9 cellular contexts compared by ENCODE assay signal in genomic region chr9:19173598-19174125, GRCh38. TPM values are rescaled to one million over a fixed set of nuclear protein-coding genes. Genes with fewer than 3 reads are reported as not detected.
DNase-seq lines count a peak whose midpoint lies in the region; ATAC-seq, FAIRE-seq and TF ChIP-seq lines count a peak whose summit lies in the region.
"Had no signal": no experiment of that assay in that cellular context is flagged by ENCODE, and none has a peak within 500 bp of the region (broad histone marks: within the 10 kb centered on the region; RNA-seq: fewer than 3 reads in every experiment).

No MANE protein-coding gene starts in this region.

- no peaks in the 10 kb centered on the region for H3K36me3 ChIP-seq in keratinocyte (ENCODE audit: control insufficient read depth in 2 of 2, extremely low read depth in 1 of 2, insufficient read depth in 2 of 2, low read length in 2 of 2)

- H3K27me3 Mint-ChIP-seq in activated CD8-positive, alpha-beta memory T cell treated with anti-CD3 and anti-CD28 coated beads, Interleukin-2, amount 10 ng/mL, durations not matched to agents 7 days and 5 days, result no peaks in the 10 kb centered on the region

- ATAC-seq in GM21423 (IDR thresholded peaks at IDR 0.05; ENCODE audit: unreplicated experiment), result peak; percentile 29
- ATAC-seq in HG03432 (IDR thresholded peaks at IDR 0.05; ENCODE audit: unreplicated experiment), result peak; percentile 28
- no peak for ATAC-seq in activated CD8-positive, alpha-beta memory T cell treated with anti-CD3 and anti-CD28 coated beads, Interleukin-2, amount 10 ng/mL, durations not matched to agents 7 days and 5 days

- peak overlapping the region; percentile 40 for H2AFZ ChIP-seq in keratinocyte (ENCODE audit: control insufficient read depth, low read length)

- H3K4me1 ChIP-seq in keratinocyte (ENCODE audit: control insufficient read depth, extremely low read depth, insufficient read depth, low read length), result peaks cover 5% of the 10 kb centered on the region

- no peaks in the 10 kb centered on the region for H3K9me1 ChIP-seq in keratinocyte (ENCODE audit: control insufficient read depth, extremely low read depth, insufficient read depth, low read length)

- peak; percentile 16 for DNase-seq in ELR (ENCODE audit: low read depth)
- no peak for DNase-seq in keratinocyte (ENCODE audit: low read depth, low spot score)
- no peak for DNase-seq in NCI-H2081 (lab: John Stamatoyannopoulos, UW)
- DNase-seq in SW 1271 (lab: John Stamatoyannopoulos, UW), result no peak
- no peak for DNase-seq in NCI-H2107 (lab: John Stamatoyannopoulos, UW)
- no peak for DNase-seq in activated CD8-positive, alpha-beta memory T cell treated with anti-CD3 and anti-CD28 coated beads, Interleukin-2, amount 10 ng/mL, durations not matched to agents 7 days and 5 days

- no peaks in the 10 kb centered on the region for H3K79me2 ChIP-seq in keratinocyte (ENCODE audit: control insufficient read depth, insufficient read depth, low read length)

- no peaks in the 10 kb centered on the region for H3K9me3 Mint-ChIP-seq in activated CD8-positive, alpha-beta memory T cell treated with anti-CD3 and anti-CD28 coated beads, Interleukin-2, amount 10 ng/mL, durations not matched to agents 7 days and 5 days (ENCODE audit: low read depth)
- H3K9me3 Mint-ChIP-seq: IgD-negative memory B cell had no signal

- FAIRE-seq in keratinocyte (lab: Jason Lieb, UNC), result no peak

- no peaks in the 10 kb centered on the region for H3K9me3 ChIP-seq in keratinocyte (ENCODE audit: control insufficient read depth, low read depth, low read length)

- H3K4me1 Mint-ChIP-seq in activated CD8-positive, alpha-beta memory T cell treated with anti-CD3 and anti-CD28 coated beads, Interleukin-2, amount 10 ng/mL, durations not matched to agents 7 days and 5 days, result peaks cover 25% of the 10 kb centered on the region

- no peaks in the 10 kb centered on the region for H3K36me3 Mint-ChIP-seq in activated CD8-positive, alpha-beta memory T cell treated with anti-CD3 and anti-CD28 coated beads, Interleukin-2, amount 10 ng/mL, durations not matched to agents 7 days and 5 days
- H3K36me3 Mint-ChIP-seq: IgD-negative memory B cell had no signal

- peak overlapping the region; percentile 37 for H3K4me2 ChIP-seq in keratinocyte (ENCODE audit: control insufficient read depth, extremely low read depth, insufficient read depth, low read depth, low read length)

- dilution Hi-C loops in keratinocyte (cut with MboI; ENCODE audit: extremely low pct_ligation_motif_present, low sequenced_read_pairs), result no loop called here

- peak overlapping the region; percentile 43 for H3K27ac ChIP-seq in keratinocyte (ENCODE audit: control insufficient read depth, insufficient read depth, low read length)

- H3K27ac Mint-ChIP-seq in activated CD8-positive, alpha-beta memory T cell treated with anti-CD3 and anti-CD28 coated beads, Interleukin-2, amount 10 ng/mL, durations not matched to agents 7 days and 5 days, result no peak overlapping the region
- H3K27ac Mint-ChIP-seq: IgD-negative memory B cell had no signal

- H4K20me1 ChIP-seq in keratinocyte (ENCODE audit: control insufficient read depth, extremely low read depth, insufficient read depth, low read length), result no peaks in the 10 kb centered on the region

- H3K4me3 ChIP-seq in keratinocyte (ENCODE audit: control insufficient read depth in 2 of 3, extremely low read depth in 1 of 3, insufficient read depth in 2 of 3, low read depth in 1 of 3, low read length in 3 of 3), result no peak overlapping the region

- H3K9ac ChIP-seq in keratinocyte (ENCODE audit: control insufficient read depth, extremely low read depth, insufficient read depth, low read length), result peak overlapping the region; percentile 18

- TF ChIP-seq CTCF in keratinocyte (optimal IDR thresholded peaks at IDR 0.05 in 1 of 3, IDR thresholded peaks at IDR 0.05 in 1 of 3, conservative IDR thresholded peaks at IDR 0.05 in 1 of 3; ENCODE audit: extremely low read depth in 1 of 3, insufficient read depth in 2 of 3, low read length in 3 of 3), result no peak

- no peak overlapping the region for H3K4me3 Mint-ChIP-seq in activated CD8-positive, alpha-beta memory T cell treated with anti-CD3 and anti-CD28 coated beads, Interleukin-2, amount 10 ng/mL, durations not matched to agents 7 days and 5 days
- H3K4me3 Mint-ChIP-seq: IgD-negative memory B cell had no signal

- H3K27me3 ChIP-seq in keratinocyte (ENCODE audit: control insufficient read depth, extremely low read depth, insufficient read depth, low read length), result no peaks in the 10 kb centered on the region

- CTCF ChIA-PET in activated CD8-positive, alpha-beta memory T cell treated with anti-CD3 and anti-CD28 coated beads, Interleukin-2, amount 10 ng/mL, durations not matched to agents 7 days and 5 days (lab: Charles Lee), result interaction anchor here (0.8 to 3.4 kb wide), 38 partner anchors 9 to 918 kb away, joined by 3 to 43 read pairs (median 6); partner anchors contain the start of genes RPS6 and RRAGA

RNA-seq across cellular contexts. Expression of gene PLIN2, which starts 46.4 kb away (rescaled TPM):
- polyA plus RNA-seq in keratinocyte, result 40.3 to 101 TPM (median 45.6 TPM) in 3 replicates
- polyA plus RNA-seq in keratinocyte (2011; ENCODE audit: low read depth), result 291 TPM
- 55.6 and 58.1 TPM in 2 replicates for polyA plus RNA-seq in keratinocyte (2011; cell fraction: cytosol; rRNA removed)
- polyA plus RNA-seq in keratinocyte (2011; cell fraction: nucleus; rRNA removed), result 60.5 and 68.8 TPM in 2 replicates
- polyA plus RNA-seq in keratinocyte (2012; ENCODE audit: low replicate concordance), result 26.6 and 437 TPM in 2 replicates
- 66.2 to 170 TPM (median 80.6 TPM) in 3 replicates for polyA minus RNA-seq in keratinocyte
- 52.2 TPM for polyA minus RNA-seq in keratinocyte (2011; cell fraction: cytosol; rRNA and poly(A)+ RNA removed)
- polyA minus RNA-seq in keratinocyte (2011; cell fraction: nucleus; rRNA and poly(A)+ RNA removed), result 20.3 and 37.5 TPM in 2 replicates
- total RNA-seq in activated CD8-positive, alpha-beta memory T cell treated with anti-CD3 and anti-CD28 coated beads, Interleukin-2, amount 10 ng/mL, durations not matched to agents 7 days and 5 days, result 10 to 100 TPM; 48.3 to 53.2 TPM

RNA-seq across cellular contexts. Expression of gene DENND4C, which starts 56.8 kb away (rescaled TPM):
- 16.5 to 26.0 TPM (median 25.6 TPM) in 3 replicates for polyA plus RNA-seq in keratinocyte
- polyA plus RNA-seq in keratinocyte (2011; ENCODE audit: low read depth), result 26.1 TPM
- 8.3 and 17.4 TPM in 2 replicates for polyA plus RNA-seq in keratinocyte (2011; cell fraction: cytosol; rRNA removed)
- 34.3 and 37.8 TPM in 2 replicates for polyA plus RNA-seq in keratinocyte (2011; cell fraction: nucleus; rRNA removed)
- polyA plus RNA-seq in keratinocyte (2012; ENCODE audit: low replicate concordance), result 12.9 and 17.7 TPM in 2 replicates
- 6.6 to 79.0 TPM (median 40.6 TPM) in 3 replicates for polyA minus RNA-seq in keratinocyte
- polyA minus RNA-seq in keratinocyte (2011; cell fraction: cytosol; rRNA and poly(A)+ RNA removed), result 17.1 TPM
- polyA minus RNA-seq in keratinocyte (2011; cell fraction: nucleus; rRNA and poly(A)+ RNA removed), result 53.2 and 103 TPM in 2 replicates
- 10 to 100 TPM; 28.8 to 38.6 TPM for total RNA-seq in activated CD8-positive, alpha-beta memory T cell treated with anti-CD3 and anti-CD28 coated beads, Interleukin-2, amount 10 ng/mL, durations not matched to agents 7 days and 5 days
